ENCODE assay signal across 1 cellular context in the genomic region with DNA sequence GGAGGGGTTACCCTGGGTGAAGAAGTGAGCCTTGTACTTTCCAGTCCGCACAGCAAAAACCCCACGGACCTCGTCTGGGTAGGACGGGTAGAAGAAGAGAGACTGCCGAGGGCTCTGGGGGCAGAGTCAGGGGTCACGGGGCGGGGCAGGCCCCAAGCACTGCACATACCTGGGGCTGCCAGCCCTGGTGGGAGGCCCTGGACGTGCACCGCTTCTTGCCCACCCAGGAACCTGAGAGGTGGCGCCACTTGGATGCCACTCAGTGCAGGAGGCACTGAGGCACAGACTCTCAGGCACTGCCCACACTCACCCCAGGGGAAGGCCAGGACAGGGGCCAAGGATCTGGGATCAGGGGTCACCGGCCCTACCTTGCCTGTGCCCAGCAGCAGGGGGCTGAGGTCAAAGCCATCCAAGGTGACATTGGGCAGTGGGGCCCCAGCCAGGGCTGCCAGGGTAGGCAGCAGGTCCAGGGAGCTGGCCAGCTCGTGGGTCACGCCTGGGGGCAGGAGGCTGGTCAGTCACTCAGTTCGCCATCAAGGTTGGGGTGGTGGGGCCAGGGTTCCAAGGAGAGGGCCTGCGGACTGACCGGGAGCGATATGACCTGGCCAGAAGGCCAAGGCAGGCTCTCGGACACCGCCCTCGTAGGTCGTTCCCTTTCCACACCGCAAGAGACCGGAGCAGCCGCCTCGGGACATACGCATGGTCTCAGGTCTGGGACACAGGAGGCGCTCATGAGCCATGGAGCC.
A peak's percentile ranks its signal among the peaks of the same experiment; 100 is the strongest.
TF ChIP-seq lines count a peak whose summit lies in the region.

No MANE protein-coding gene starts in this region.

TF ChIP-seq in K562, 482 proteins besides CTCF, POLR2A, EP300 and RAD21:
- TF ChIP-seq SRF (CRISPR knock-in tag; IDR thresholded peaks at IDR 0.05) (no peak), HIVEP1 (CRISPR knock-in tag; IDR thresholded peaks at IDR 0.05) (no peak), PYGO2 (tag; IDR thresholded peaks at IDR 0.05) (no peak)
- TF ChIP-seq, protein P1, sequence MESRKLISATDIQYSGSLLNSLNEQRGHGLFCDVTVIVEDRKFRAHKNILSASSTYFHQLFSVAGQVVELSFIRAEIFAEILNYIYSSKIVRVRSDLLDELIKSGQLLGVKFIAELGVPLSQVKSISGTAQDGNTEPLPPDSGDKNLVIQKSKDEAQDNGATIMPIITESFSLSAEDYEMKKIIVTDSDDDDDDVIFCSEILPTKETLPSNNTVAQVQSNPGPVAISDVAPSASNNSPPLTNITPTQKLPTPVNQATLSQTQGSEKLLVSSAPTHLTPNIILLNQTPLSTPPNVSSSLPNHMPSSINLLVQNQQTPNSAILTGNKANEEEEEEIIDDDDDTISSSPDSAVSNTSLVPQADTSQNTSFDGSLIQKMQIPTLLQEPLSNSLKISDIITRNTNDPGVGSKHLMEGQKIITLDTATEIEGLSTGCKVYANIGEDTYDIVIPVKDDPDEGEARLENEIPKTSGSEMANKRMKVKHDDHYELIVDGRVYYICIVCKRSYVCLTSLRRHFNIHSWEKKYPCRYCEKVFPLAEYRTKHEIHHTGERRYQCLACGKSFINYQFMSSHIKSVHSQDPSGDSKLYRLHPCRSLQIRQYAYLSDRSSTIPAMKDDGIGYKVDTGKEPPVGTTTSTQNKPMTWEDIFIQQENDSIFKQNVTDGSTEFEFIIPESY (CRISPR knock-in tag; IDR thresholded peaks at IDR 0.05) = peak; percentile 98
